ENCODE assay signal across 9 cellular contexts in the genomic region with DNA sequence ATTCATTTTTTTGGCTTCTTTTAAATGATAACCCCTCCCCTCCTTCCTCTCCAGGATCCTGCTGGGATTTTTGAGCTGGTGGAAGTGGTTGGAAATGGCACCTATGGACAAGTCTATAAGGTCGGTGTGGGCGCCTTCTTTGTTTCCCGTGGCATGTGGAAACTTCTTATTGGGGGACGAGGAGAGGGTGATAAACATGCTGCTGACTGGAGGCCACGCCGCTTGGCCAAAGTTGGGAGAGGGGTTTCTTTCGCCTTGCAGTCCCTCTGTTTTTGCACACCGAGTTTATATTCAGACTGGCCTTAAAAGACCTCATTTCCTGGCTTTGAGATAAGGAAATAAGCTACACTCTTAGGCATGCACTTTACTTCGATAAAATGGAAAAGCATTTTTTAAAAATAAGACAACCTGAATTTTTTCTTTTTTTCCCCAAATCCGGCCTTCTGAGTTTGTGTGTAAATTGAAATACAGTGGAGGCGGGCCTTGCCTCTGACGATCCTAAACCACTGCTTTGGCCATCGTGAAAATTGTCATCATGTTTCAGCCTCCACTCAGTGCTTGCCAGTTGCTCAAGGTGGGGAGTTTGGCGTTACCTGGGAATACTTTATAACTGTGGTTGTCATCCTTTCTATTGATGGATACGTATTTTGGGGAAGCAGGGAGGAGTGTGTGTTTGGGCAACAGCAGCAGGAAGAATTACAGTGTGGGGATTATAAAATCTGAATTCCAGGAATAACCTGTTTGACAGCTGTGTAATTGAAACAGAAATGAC. TPM values are rescaled to one million over a fixed set of nuclear protein-coding genes. Genes with fewer than 3 reads are reported as not detected.
DNase-seq lines count a peak whose midpoint lies in the region.
"Had no signal": no experiment of that assay in that cellular context is flagged by ENCODE, and none has a peak within 500 bp of the region (broad histone marks: within the 10 kb centered on the region; RNA-seq: fewer than 3 reads in every experiment).

No MANE protein-coding gene starts in this region.

- no peaks in the 10 kb centered on the region for H3K27me3 ChIP-seq in muscle layer of duodenum (ENCODE audit: low read depth, low read length)

- H3K27me3 Mint-ChIP-seq in activated CD4-positive, alpha-beta T cell treated with anti-CD3 and anti-CD28 coated beads, Interleukin-2, amount 10 ng/mL, durations not matched to agents 24 days and 14 days: no peaks in the 10 kb centered on the region
- H3K27me3 Mint-ChIP-seq in activated CD4-positive, alpha-beta T cell treated with anti-CD3 and anti-CD28 coated beads, Interleukin-2, amount 10 ng/mL, durations not matched to agents 7 days and 5 days: no peaks in the 10 kb centered on the region
- H3K27me3 Mint-ChIP-seq: central memory CD8-positive, alpha-beta T cell had no signal

- H3K4me1 ChIP-seq in muscle layer of duodenum (ENCODE audit: control insufficient read depth in 1 of 2, insufficient read depth in 2 of 2, low read length in 2 of 2): peaks cover 5 to 27% of the 10 kb centered on the region in 2 donors

- peak overlapping the region; percentile 86 to 93 for H3K4me3 ChIP-seq in muscle layer of duodenum (ENCODE audit: low read depth in 1 of 2, low read length in 2 of 2)

- peaks cover 18% of the 10 kb centered on the region for H3K36me3 Mint-ChIP-seq in activated CD4-positive, alpha-beta T cell treated with anti-CD3 and anti-CD28 coated beads, Interleukin-2, amount 10 ng/mL, durations not matched to agents 24 days and 14 days (ENCODE audit: low read depth)
- H3K36me3 Mint-ChIP-seq in activated CD4-positive, alpha-beta T cell treated with anti-CD3 and anti-CD28 coated beads, Interleukin-2, amount 10 ng/mL, durations not matched to agents 7 days and 5 days (ENCODE audit: low read depth): peaks cover 28% of the 10 kb centered on the region

- H3K36me3 ChIP-seq in muscle layer of duodenum (ENCODE audit: control insufficient read depth in 1 of 2, insufficient read depth in 2 of 2, low read length in 2 of 2): peaks cover 5% of the 10 kb centered on the region in 2 donors

- H3K9me3 ChIP-seq in muscle layer of duodenum (ENCODE audit: control insufficient read depth in 1 of 2, low read length in 2 of 2): no peaks in the 10 kb centered on the region

- H3K4me3 Mint-ChIP-seq in activated CD4-positive, alpha-beta T cell treated with anti-CD3 and anti-CD28 coated beads, Interleukin-2, amount 10 ng/mL, durations not matched to agents 24 days and 14 days: no peak overlapping the region
- H3K4me3 Mint-ChIP-seq in activated CD4-positive, alpha-beta T cell treated with anti-CD3 and anti-CD28 coated beads, Interleukin-2, amount 10 ng/mL, durations not matched to agents 7 days and 5 days: no peak overlapping the region
- H3K4me3 Mint-ChIP-seq: central memory CD8-positive, alpha-beta T cell had no signal

- intact Hi-C loops in activated CD4-positive, alpha-beta T cell treated with anti-CD3 and anti-CD28 coated beads, Interleukin-2, amount 10 ng/mL, durations not matched to agents 24 days and 14 days (cut with micrococcal nuclease): loop anchor here (1.0 to 5.0 kb wide), 5 partner anchors 21 to 446 kb away; a partner anchor contains a TSS

- H3K9me3 Mint-ChIP-seq in activated CD4-positive, alpha-beta T cell treated with anti-CD3 and anti-CD28 coated beads, Interleukin-2, amount 10 ng/mL, durations not matched to agents 24 days and 14 days: peaks cover 6% of the 10 kb centered on the region
- H3K9me3 Mint-ChIP-seq in activated CD4-positive, alpha-beta T cell treated with anti-CD3 and anti-CD28 coated beads, Interleukin-2, amount 10 ng/mL, durations not matched to agents 7 days and 5 days: peaks cover 8% of the 10 kb centered on the region

- no peak overlapping the region for H3K27ac Mint-ChIP-seq in activated CD4-positive, alpha-beta T cell treated with anti-CD3 and anti-CD28 coated beads, Interleukin-2, amount 10 ng/mL, durations not matched to agents 24 days and 14 days
- H3K27ac Mint-ChIP-seq in activated CD4-positive, alpha-beta T cell treated with anti-CD3 and anti-CD28 coated beads, Interleukin-2, amount 10 ng/mL, durations not matched to agents 7 days and 5 days: no peak overlapping the region

- peaks cover 26% of the 10 kb centered on the region for H3K4me1 Mint-ChIP-seq in activated CD4-positive, alpha-beta T cell treated with anti-CD3 and anti-CD28 coated beads, Interleukin-2, amount 10 ng/mL, durations not matched to agents 24 days and 14 days
- peaks cover 24% of the 10 kb centered on the region for H3K4me1 Mint-ChIP-seq in activated CD4-positive, alpha-beta T cell treated with anti-CD3 and anti-CD28 coated beads, Interleukin-2, amount 10 ng/mL, durations not matched to agents 7 days and 5 days

- CTCF ChIA-PET in activated CD4-positive, alpha-beta T cell treated with anti-CD3 and anti-CD28 coated beads, Interleukin-2, amount 10 ng/mL, durations not matched to agents 7 days and 5 days (lab: Charles Lee): interaction anchor here (1.4 to 1.9 kb wide), 3 partner anchors 9 to 20 kb away, joined by 4 to 9 read pairs (median 5); no protein-coding TSS in a partner anchor

- POLR2A ChIA-PET in activated CD4-positive, alpha-beta T cell treated with anti-CD3 and anti-CD28 coated beads, Interleukin-2, amount 10 ng/mL, durations not matched to agents 7 days and 5 days (lab: Charles Lee): interaction anchor here (2.7 kb wide), 1 partner anchor 224 kb away, joined by 9 read pairs; a partner anchor contains a TSS

- peak; percentile 75 for DNase-seq in activated CD4-positive, alpha-beta T cell treated with anti-CD3 and anti-CD28 coated beads, Interleukin-2, amount 10 ng/mL, durations not matched to agents 24 days and 14 days
- no peak for DNase-seq in activated CD4-positive, alpha-beta T cell treated with anti-CD3 and anti-CD28 coated beads, Interleukin-2, amount 10 ng/mL, durations not matched to agents 7 days and 5 days
- DNase-seq in NCI-H2227 treated with DMSO at 0.1 percent for 48 hours (lab: John Stamatoyannopoulos, UW) (peak; percentile 45), hippocampal formation (lab: John Stamatoyannopoulos, UW) (no peak), activated gamma-delta T cell treated with Interleukin-2 at 50 U/mL for 16 hours (no peak), DMS114 treated with DMSO at 0.1 percent for 48 hours (lab: John Stamatoyannopoulos, UW; ENCODE audit: unreplicated experiment) (no peak)

- H3K27ac ChIP-seq in cingulate gyrus (ENCODE audit: low read depth, low read length): peak overlapping the region; percentile 67
- peak overlapping the region; percentile 78 for H3K27ac ChIP-seq in muscle layer of duodenum (ENCODE audit: low read length)

RNA-seq across cellular contexts. Expression of a gene that starts 1.1 kb away (rescaled TPM):
- 41.2 and 42.6 TPM in 2 replicates for total RNA-seq in activated CD4-positive, alpha-beta T cell treated with anti-CD3 and anti-CD28 coated beads, Interleukin-2, amount 10 ng/mL, durations not matched to agents 24 days and 14 days
- 100 to 1,000 TPM; 129 to 142 TPM for total RNA-seq in activated CD4-positive, alpha-beta T cell treated with anti-CD3 and anti-CD28 coated beads, Interleukin-2, amount 10 ng/mL, durations not matched to agents 7 days and 5 days

Comparison
In these comparisons a context has a peak if more than half of its experiments do, and no peak if none do; other contexts are left out.
1. DNase-seq: peak in activated CD4-positive, alpha-beta T cell treated with anti-CD3 and anti-CD28 coated beads, Interleukin-2, amount 10 ng/mL, durations not matched to agents 24 days and 14 days (single experiment) and NCI-H2227 treated with DMSO at 0.1 percent for 48 hours (single experiment); none in activated CD4-positive, alpha-beta T cell treated with anti-CD3 and anti-CD28 coated beads, Interleukin-2, amount 10 ng/mL, durations not matched to agents 7 days and 5 days (single experiment), hippocampal formation (0 of 2), activated gamma-delta T cell treated with Interleukin-2 at 50 U/mL for 16 hours (single experiment) and DMS114 treated with DMSO at 0.1 percent for 48 hours (single experiment).